8 cellular contexts compared by ENCODE assay signal in genomic region chr5:54520438-54520846, GRCh38. TPM values are rescaled to one million over a fixed set of nuclear protein-coding genes. Genes with fewer than 3 reads are reported as not detected.
DNase-seq lines count a peak whose midpoint lies in the region; ATAC-seq and TF ChIP-seq lines count a peak whose summit lies in the region.

No MANE protein-coding gene starts in this region.

- peaks cover 23% of the 10 kb centered on the region for H3K4me1 ChIP-seq in hepatocyte (ENCODE audit: insufficient read depth)

- H3K36me3 Mint-ChIP-seq in activated naive CD4-positive, alpha-beta T cell treated with anti-CD3 and anti-CD28 coated beads for 36 hours (ENCODE audit: low read depth) = no peaks in the 10 kb centered on the region
- H3K36me3 Mint-ChIP-seq in activated T-helper 17 cell treated with anti-CD3 and anti-CD28 coated beads, Interleukin-2, amount 50 U/mL, for 72 hours (ENCODE audit: low read depth) = no peaks in the 10 kb centered on the region

- H3K4me3 ChIP-seq in hepatocyte = peak overlapping the region; percentile 41
- peak overlapping the region; percentile 87 for H3K4me3 ChIP-seq in skeletal muscle cell (ENCODE audit: low read depth, low read length)

- no peak overlapping the region for H2AFZ ChIP-seq in hepatocyte

- H3K27me3 Mint-ChIP-seq in activated naive CD4-positive, alpha-beta T cell treated with anti-CD3 and anti-CD28 coated beads for 36 hours (ENCODE audit: low read depth) = no peaks in the 10 kb centered on the region
- no peaks in the 10 kb centered on the region for H3K27me3 Mint-ChIP-seq in activated T-helper 17 cell treated with anti-CD3 and anti-CD28 coated beads, Interleukin-2, amount 50 U/mL, for 72 hours

- ATAC-seq in activated T-helper 17 cell treated with anti-CD3 and anti-CD28 coated beads, Interleukin-2, amount 50 U/mL, for 72 hours (replicated peaks) = no peak
- ATAC-seq in GM19452 (IDR thresholded peaks at IDR 0.05; ENCODE audit: unreplicated experiment) = no peak
- ATAC-seq in HG02938 (IDR thresholded peaks at IDR 0.05; ENCODE audit: unreplicated experiment) = no peak

- peaks cover 64% of the 10 kb centered on the region for H3K4me1 Mint-ChIP-seq in activated naive CD4-positive, alpha-beta T cell treated with anti-CD3 and anti-CD28 coated beads for 36 hours (ENCODE audit: low read depth)
- H3K4me1 Mint-ChIP-seq in activated T-helper 17 cell treated with anti-CD3 and anti-CD28 coated beads, Interleukin-2, amount 50 U/mL, for 72 hours = peaks cover 26% of the 10 kb centered on the region

- no peak overlapping the region for H3K27ac Mint-ChIP-seq in activated naive CD4-positive, alpha-beta T cell treated with anti-CD3 and anti-CD28 coated beads for 36 hours
- H3K27ac Mint-ChIP-seq in activated T-helper 17 cell treated with anti-CD3 and anti-CD28 coated beads, Interleukin-2, amount 50 U/mL, for 72 hours = no peak overlapping the region

- no peaks in the 10 kb centered on the region for H3K9me2 ChIP-seq in hepatocyte (replicated peaks; ENCODE audit: insufficient read depth)

- no peaks in the 10 kb centered on the region for H3K9me3 ChIP-seq in hepatocyte (ENCODE audit: low read depth)

- WGBS in hepatocyte (ENCODE audit: low lambda C conversion rate, missing lambda C conversion rate) = 3% methylated on average over 7 of the region's 7 CpGs

- no peaks in the 10 kb centered on the region for H3K36me3 ChIP-seq in hepatocyte (replicated peaks; ENCODE audit: insufficient read depth, low read depth)

- H3K4me2 ChIP-seq in hepatocyte = peak overlapping the region; percentile 78

- H3K9me3 Mint-ChIP-seq in activated naive CD4-positive, alpha-beta T cell treated with anti-CD3 and anti-CD28 coated beads for 36 hours = no peaks in the 10 kb centered on the region
- no peaks in the 10 kb centered on the region for H3K9me3 Mint-ChIP-seq in activated T-helper 17 cell treated with anti-CD3 and anti-CD28 coated beads, Interleukin-2, amount 50 U/mL, for 72 hours

- DNase-seq in activated naive CD4-positive, alpha-beta T cell treated with anti-CD3 and anti-CD28 coated beads for 36 hours = no peak
- DNase-seq in activated naive CD4-positive, alpha-beta T cell treated with Interleukin-2 at 50 U/mL for 16 hours = no peak
- DNase-seq in hepatocyte (ENCODE audit: low spot score) (peak; percentile 46), skeletal muscle cell (ENCODE audit: low read depth) (no peak)
- DNase-seq in stimulated activated naive CD4-positive, alpha-beta T cell treated with Interleukin-2 at 50 U/mL for 16 hours (lab: John Stamatoyannopoulos, UW) = no peak

- intact Hi-C loops in activated naive CD4-positive, alpha-beta T cell treated with anti-CD3 and anti-CD28 coated beads for 36 hours (cut with micrococcal nuclease) = no loop called here

- H3K27ac ChIP-seq in hepatocyte = peak overlapping the region; percentile 97

- H3K79me2 ChIP-seq in hepatocyte = peaks cover 76% of the 10 kb centered on the region

- CTCF ChIA-PET in activated naive CD4-positive, alpha-beta T cell treated with anti-CD3 and anti-CD28 coated beads for 36 hours (lab: Charles Lee) = interaction anchor here (5.3 kb wide), 1 partner anchor 346 kb away, joined by 48 read pairs; no protein-coding TSS in a partner anchor

- TF ChIP-seq CTCF in hepatocyte (IDR thresholded peaks at IDR 0.05; ENCODE audit: poor library complexity) = no peak

- no peaks in the 10 kb centered on the region for H3K27me3 ChIP-seq in hepatocyte

- peak overlapping the region; percentile 51 for H3K4me3 Mint-ChIP-seq in activated naive CD4-positive, alpha-beta T cell treated with anti-CD3 and anti-CD28 coated beads for 36 hours
- H3K4me3 Mint-ChIP-seq in activated T-helper 17 cell treated with anti-CD3 and anti-CD28 coated beads, Interleukin-2, amount 50 U/mL, for 72 hours = peak overlapping the region; percentile 60

- H4K20me1 ChIP-seq in hepatocyte (ENCODE audit: insufficient read depth, poor library complexity, severe bottlenecking) = peaks cover 29% of the 10 kb centered on the region

RNA-seq across cellular contexts. Expression of gene SNX18, which starts 2.9 kb away (rescaled TPM):
- 1 to 10 TPM; 3.9 to 4.4 TPM for total RNA-seq in activated naive CD4-positive, alpha-beta T cell treated with anti-CD3 and anti-CD28 coated beads for 36 hours
- total RNA-seq in activated T-helper 17 cell treated with anti-CD3 and anti-CD28 coated beads, Interleukin-2, amount 50 U/mL, for 72 hours = 10 to 100 TPM in 1 of 2 donors, 1 to 10 TPM in 1; 4.3 to 11.6 TPM
- total RNA-seq in hepatocyte = 28.6 and 33.0 TPM in 2 replicates
- polyA plus RNA-seq in hepatocyte = 5.6 and 6.5 TPM in 2 replicates
